ENCODE assay signal across 15 cellular contexts in the genomic region with DNA sequence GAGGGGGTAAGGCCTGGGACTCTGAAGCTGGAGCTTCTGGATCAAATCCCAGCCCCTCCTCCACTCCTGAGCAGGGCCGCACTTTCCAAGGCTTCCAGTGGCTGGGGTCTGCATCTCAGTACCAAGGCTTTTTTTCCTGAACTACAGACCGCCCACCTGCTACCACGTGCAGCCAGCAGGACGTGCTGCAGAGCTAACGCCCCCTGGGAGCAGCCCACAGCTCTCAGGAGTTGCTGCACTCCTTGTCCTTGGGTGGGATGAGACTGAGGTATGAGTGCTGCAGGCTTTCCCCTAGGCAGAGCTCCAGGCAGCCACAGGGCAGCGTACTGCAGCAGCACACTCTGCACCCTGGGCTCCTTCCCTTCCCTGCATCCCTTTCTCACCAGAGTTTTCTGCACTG.
"Had no signal": no experiment of that assay in that cellular context is flagged by ENCODE, and none has a peak within 500 bp of the region (broad histone marks: within the 10 kb centered on the region; RNA-seq: fewer than 3 reads in every experiment).

No MANE protein-coding gene starts in this region.

- H3K36me3 ChIP-seq: colonic mucosa had no signal

- H3K4me3 ChIP-seq: cardiac muscle cell, colonic mucosa, gastrocnemius medialis, spleen, transverse colon had no signal

- H3K4me3 Mint-ChIP-seq: activated B cell treated with CpG ODN at 0.5 μM for 24 hours; activated CD4-positive, alpha-beta T cell treated with anti-CD3 and anti-CD28 coated beads, Interleukin-2, amount 10 ng/mL, durations not matched to agents 24 days and 14 days; activated naive CD4-positive, alpha-beta T cell treated with anti-CD3 and anti-CD28 coated beads for 36 hours; stimulated activated naive B cell treated with anti-CD40 and anti-IgM and Interleukin-4, amounts not matched to agents 10 μg/mL and 1 μg/mL and 100 μg/mL, for 72 hours had no signal

- H3K27me3 Mint-ChIP-seq: activated B cell treated with CpG ODN at 0.5 μM for 24 hours; activated CD4-positive, alpha-beta T cell treated with anti-CD3 and anti-CD28 coated beads, Interleukin-2, amount 10 ng/mL, durations not matched to agents 24 days and 14 days; progenitor cell of endocrine pancreas; stimulated activated naive B cell treated with anti-CD40 and anti-IgM and Interleukin-4, amounts not matched to agents 10 μg/mL and 1 μg/mL and 100 μg/mL, for 72 hours had no signal

- H3K4me1 Mint-ChIP-seq: activated B cell treated with CpG ODN at 0.5 μM for 24 hours; activated CD4-positive, alpha-beta T cell treated with anti-CD3 and anti-CD28 coated beads, Interleukin-2, amount 10 ng/mL, durations not matched to agents 24 days and 14 days; stimulated activated naive B cell treated with anti-CD40 and anti-IgM and Interleukin-4, amounts not matched to agents 10 μg/mL and 1 μg/mL and 100 μg/mL, for 72 hours had no signal

- H3K27ac ChIP-seq: cardiac muscle cell, colonic mucosa, gastrocnemius medialis, spleen, transverse colon had no signal

- DNase-seq: activated B cell treated with CpG ODN at 0.5 μM for 24 hours; activated CD4-positive, alpha-beta T cell treated with anti-CD3 and anti-CD28 coated beads, Interleukin-2, amount 10 ng/mL, durations not matched to agents 24 days and 14 days; activated naive CD4-positive, alpha-beta T cell treated with anti-CD3 and anti-CD28 coated beads for 36 hours; colonic mucosa; effector CD4-positive, alpha-beta T cell; gastrocnemius medialis; midbrain; spleen; stimulated activated CD4-positive, alpha-beta T cell treated with anti-CD3 and anti-CD28 coated beads, Interleukin-1b, Interleukin-23, amount 100 ng/mL, for 48 hours; stimulated activated naive B cell treated with anti-CD40 and anti-IgM and Interleukin-4, amounts not matched to agents 10 μg/mL and 1 μg/mL and 100 μg/mL, for 72 hours; T-helper 9 cell; transverse colon had no signal

- H3K27ac Mint-ChIP-seq: activated B cell treated with CpG ODN at 0.5 μM for 24 hours; activated CD4-positive, alpha-beta T cell treated with anti-CD3 and anti-CD28 coated beads, Interleukin-2, amount 10 ng/mL, durations not matched to agents 24 days and 14 days; activated naive CD4-positive, alpha-beta T cell treated with anti-CD3 and anti-CD28 coated beads for 36 hours; progenitor cell of endocrine pancreas; stimulated activated naive B cell treated with anti-CD40 and anti-IgM and Interleukin-4, amounts not matched to agents 10 μg/mL and 1 μg/mL and 100 μg/mL, for 72 hours had no signal

- H3K27me3 ChIP-seq: cardiac muscle cell, colonic mucosa, gastrocnemius medialis, spleen, transverse colon had no signal

- H3K4me1 ChIP-seq: colonic mucosa, gastrocnemius medialis, spleen, transverse colon had no signal

- H3K9me3 Mint-ChIP-seq: activated B cell treated with CpG ODN at 0.5 μM for 24 hours; activated CD4-positive, alpha-beta T cell treated with anti-CD3 and anti-CD28 coated beads, Interleukin-2, amount 10 ng/mL, durations not matched to agents 24 days and 14 days; activated naive CD4-positive, alpha-beta T cell treated with anti-CD3 and anti-CD28 coated beads for 36 hours; stimulated activated naive B cell treated with anti-CD40 and anti-IgM and Interleukin-4, amounts not matched to agents 10 μg/mL and 1 μg/mL and 100 μg/mL, for 72 hours had no signal

- H3K9me3 ChIP-seq: colonic mucosa, gastrocnemius medialis, spleen, transverse colon had no signal

- ATAC-seq: gastrocnemius medialis; sciatic nerve; stimulated activated naive B cell treated with anti-CD40 and anti-IgM and Interleukin-4, amounts not matched to agents 10 μg/mL and 1 μg/mL and 100 μg/mL, for 72 hours had no signal
